10 cellular contexts compared by ENCODE assay signal in genomic region chr5:96703985-96704384, GRCh38. TPM values are rescaled to one million over a fixed set of nuclear protein-coding genes. Genes with fewer than 3 reads are reported as not detected.
DNase-seq lines count a peak whose midpoint lies in the region; ATAC-seq and TF ChIP-seq lines count a peak whose summit lies in the region.
"Had no signal": no experiment of that assay in that cellular context is flagged by ENCODE, and none has a peak within 500 bp of the region (broad histone marks: within the 10 kb centered on the region; RNA-seq: fewer than 3 reads in every experiment).

No MANE protein-coding gene starts in this region.

- DNase-seq in AG04449 (ENCODE audit: low read depth, low spot score), result no peak
- no peak for DNase-seq in LNCaP clone FGC (ENCODE audit: low read depth)
- no peak for DNase-seq in naive thymus-derived CD4-positive, alpha-beta T cell
- no peak for DNase-seq in NCI-H748 treated with DMSO at 0.1 percent for 48 hours (lab: John Stamatoyannopoulos, UW)
- no peak for DNase-seq in aorta
- no peak for DNase-seq in Kasumi-1 (lab: John Stamatoyannopoulos, UW)
- DNase-seq: GF-D8, SHP77 treated with DMSO at 0.1 percent for 48 hours had no signal

- H3K36me3 ChIP-seq in duodenal mucosa (ENCODE audit: control insufficient read depth in 1 of 2, insufficient read depth in 2 of 2, low read length in 2 of 2) (peaks cover 8 to 14% of the 10 kb centered on the region in 2 donors), aorta (ENCODE audit: control insufficient read depth in 1 of 2, insufficient read depth in 2 of 2, low read length in 1 of 2) (no peaks in the 10 kb centered on the region)
- no peaks in the 10 kb centered on the region for H3K36me3 ChIP-seq in naive thymus-derived CD4-positive, alpha-beta T cell (ENCODE audit: control insufficient read depth in 2 of 3, insufficient read depth in 3 of 3, low read length in 3 of 3)

- CTCF ChIA-PET in AG04449 (lab: Yijun Ruan, JAX), result interaction anchor here (1.0 to 3.9 kb wide), 5 partner anchors 11 to 90 kb away, joined by 3 to 17 read pairs (median 5); no protein-coding TSS in a partner anchor
- CTCF ChIA-PET in naive thymus-derived CD4-positive, alpha-beta T cell (lab: Charles Lee), result interaction anchor here (0.6 to 1.6 kb wide), 3 partner anchors 41 to 503 kb away, joined by 3 read pairs; no protein-coding TSS in a partner anchor

- H3K27me3 ChIP-seq in duodenal mucosa (ENCODE audit: control insufficient read depth in 1 of 2, insufficient read depth in 2 of 2, low read length in 2 of 2) (no peaks in the 10 kb centered on the region), aorta (ENCODE audit: control insufficient read depth in 1 of 2, insufficient read depth in 2 of 2, low read length in 1 of 2) (no peaks in the 10 kb centered on the region)
- H3K27me3 ChIP-seq in naive thymus-derived CD4-positive, alpha-beta T cell (ENCODE audit: control insufficient read depth in 2 of 2, insufficient read depth in 2 of 2, low read length in 2 of 2), result no peaks in the 10 kb centered on the region

- peaks cover 0 to 4% (median 0%) of the 10 kb centered on the region in 5 donors for H3K36me3 Mint-ChIP-seq in naive thymus-derived CD4-positive, alpha-beta T cell

- peak overlapping the region; percentile 20 to 98 (median 94) for H3K4me3 Mint-ChIP-seq in naive thymus-derived CD4-positive, alpha-beta T cell

- H3K4me1 Mint-ChIP-seq in naive thymus-derived CD4-positive, alpha-beta T cell, result peaks cover 19 to 63% (median 29%) of the 10 kb centered on the region in 7 donors

- intact Hi-C loops in naive thymus-derived CD4-positive, alpha-beta T cell (cut with micrococcal nuclease), result loop anchor here (1.0 to 5.0 kb wide), 6 partner anchors 10 to 742 kb away; partner anchors contain the start of genes CAST (in 2 of the 2), ELL2 (in 1 of the 2) and RIOK2 (in 1 of the 2)
- intact Hi-C loops in aorta (cut with DNase I), result loop anchor here (5.0 to 10.0 kb wide), 2 partner anchors 42 to 359 kb away; partner anchors contain the start of gene CAST (in 2 of the 2)

- H3K9ac ChIP-seq in duodenal mucosa (ENCODE audit: low read depth in 1 of 2, low read length in 2 of 2), result peak overlapping the region; percentile 54 to 99

- peak overlapping the region; percentile 9 to 98 (median 96) for H3K27ac Mint-ChIP-seq in naive thymus-derived CD4-positive, alpha-beta T cell

- no peaks in the 10 kb centered on the region for H3K9me3 Mint-ChIP-seq in naive thymus-derived CD4-positive, alpha-beta T cell

- 42 to 49% methylated on average over 3 of the region's 3 CpGs for WGBS in aorta, 2 donors

- TF ChIP-seq CTCF in AG04449 (IDR thresholded peaks at IDR 0.05; ENCODE audit: insufficient read depth, low read length, missing control alignments) (no peak), LNCaP clone FGC (IDR thresholded peaks at IDR 0.05; ENCODE audit: control insufficient read depth, extremely low read depth, insufficient read depth) (no peak)

- POLR2A ChIA-PET in AG04449 (lab: Yijun Ruan, JAX), result interaction anchor here (1.7 kb wide), 1 partner anchor 11 kb away, joined by 5 read pairs; no protein-coding TSS in a partner anchor
- POLR2A ChIA-PET in naive thymus-derived CD4-positive, alpha-beta T cell (lab: Charles Lee), result interaction anchor here (0.8 to 3.9 kb wide), 5 partner anchors 11 to 113 kb away, joined by 3 to 32 read pairs (median 4); partner anchors contain the start of gene CAST

- H3K27ac ChIP-seq in duodenal mucosa (ENCODE audit: low read depth, low read length) (peak overlapping the region; percentile 95), aorta (ENCODE audit: low read depth in 1 of 2, low read length in 2 of 2) (no peak overlapping the region)
- H3K27ac ChIP-seq in naive thymus-derived CD4-positive, alpha-beta T cell (ENCODE audit: low read depth, low read length), result peak overlapping the region; percentile 82

- H3K9me3 ChIP-seq in duodenal mucosa (ENCODE audit: control insufficient read depth in 1 of 2, low read length in 2 of 2) (no peaks in the 10 kb centered on the region), aorta (ENCODE audit: control insufficient read depth, low read length) (no peaks in the 10 kb centered on the region)
- no peaks in the 10 kb centered on the region for H3K9me3 ChIP-seq in naive thymus-derived CD4-positive, alpha-beta T cell (ENCODE audit: control insufficient read depth in 2 of 3, low read length in 3 of 3)

- H3K4me1 ChIP-seq in duodenal mucosa (ENCODE audit: control insufficient read depth in 1 of 2, insufficient read depth in 2 of 2, low read length in 2 of 2) (peaks cover 12 to 13% of the 10 kb centered on the region in 2 donors), aorta (ENCODE audit: control insufficient read depth in 1 of 2, insufficient read depth in 2 of 2, low read length in 2 of 2) (peaks cover 0 to 3% of the 10 kb centered on the region in 2 donors)
- H3K4me1 ChIP-seq in naive thymus-derived CD4-positive, alpha-beta T cell (ENCODE audit: control insufficient read depth in 2 of 2, insufficient read depth in 2 of 2, low read length in 2 of 2), result peaks cover 7 to 20% of the 10 kb centered on the region in 2 donors

- H3K4me3 ChIP-seq in AG04449 (ENCODE audit: low read depth, low read length) (peak overlapping the region; percentile 84; the same call in 1 of the 2 replicates), LNCaP clone FGC (ENCODE audit: low read depth, low read length) (peak overlapping the region; percentile 63), duodenal mucosa (ENCODE audit: low read depth in 1 of 2, low read length in 2 of 2) (peak overlapping the region; percentile 88 to 90), aorta (ENCODE audit: low read length in 2 of 2) (peak overlapping the region in 1 of 2 donors; percentile 24)
- H3K4me3 ChIP-seq in naive thymus-derived CD4-positive, alpha-beta T cell (ENCODE audit: low read length), result no peak overlapping the region

- ATAC-seq in naive thymus-derived CD4-positive, alpha-beta T cell, result no peak
- no peak for ATAC-seq in activated CD4-positive, CD25-positive, alpha-beta regulatory T cell treated with anti-CD3 and anti-CD28 coated beads, Interleukin-2, amount 50 U/mL, for 24 hours
- no peak for ATAC-seq in aorta (ENCODE audit: low FRiP score)

- H3K27me3 Mint-ChIP-seq in naive thymus-derived CD4-positive, alpha-beta T cell, result no peaks in the 10 kb centered on the region

RNA-seq across cellular contexts. Expression of gene CAST, which starts 41.8 kb away (rescaled TPM):
- total RNA-seq in naive thymus-derived CD4-positive, alpha-beta T cell, result 100 to 1,000 TPM; 112 to 298 (median 185) TPM
- 10 to 100 TPM; 31.1 to 43.8 TPM for polyA plus RNA-seq in naive thymus-derived CD4-positive, alpha-beta T cell
- 100 to 1,000 TPM; 305 to 307 TPM for total RNA-seq in aorta
- polyA plus RNA-seq in aorta, result 100 to 1,000 TPM; 101 to 118 TPM

Comparison
In these comparisons a context has a peak if more than half of its experiments do, and no peak if none do; other contexts are left out.
1. H3K27ac ChIP-seq: peak in duodenal mucosa (single experiment) and naive thymus-derived CD4-positive, alpha-beta T cell (single experiment); none in aorta (0 of 2).